1 cellular context compared by ENCODE assay signal in the genomic region with DNA sequence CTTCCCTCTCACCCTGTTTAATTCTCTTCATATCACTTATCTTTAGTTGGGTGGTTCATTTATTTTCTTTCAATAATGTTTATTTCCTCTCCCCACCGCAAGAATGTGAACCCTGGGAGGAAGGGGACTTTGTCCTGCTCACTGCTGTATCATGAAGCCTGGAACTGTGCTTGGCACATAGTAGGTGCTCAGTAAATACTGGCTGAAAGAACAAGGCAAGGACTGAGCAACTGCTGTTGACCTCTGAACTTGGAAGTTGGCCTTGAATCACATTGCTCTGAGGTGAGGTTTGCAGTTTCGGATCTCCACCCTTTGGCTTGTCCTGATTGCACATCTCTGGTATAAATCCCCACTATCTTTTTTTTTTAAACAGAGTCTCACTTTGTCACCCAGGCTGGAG.
TF ChIP-seq lines count a peak whose summit lies in the region.

No MANE protein-coding gene starts in this region.

TF ChIP-seq in HepG2, 621 proteins besides CTCF, POLR2A, EP300 and RAD21 (continued from another document):
- TF ChIP-seq, protein P1, sequence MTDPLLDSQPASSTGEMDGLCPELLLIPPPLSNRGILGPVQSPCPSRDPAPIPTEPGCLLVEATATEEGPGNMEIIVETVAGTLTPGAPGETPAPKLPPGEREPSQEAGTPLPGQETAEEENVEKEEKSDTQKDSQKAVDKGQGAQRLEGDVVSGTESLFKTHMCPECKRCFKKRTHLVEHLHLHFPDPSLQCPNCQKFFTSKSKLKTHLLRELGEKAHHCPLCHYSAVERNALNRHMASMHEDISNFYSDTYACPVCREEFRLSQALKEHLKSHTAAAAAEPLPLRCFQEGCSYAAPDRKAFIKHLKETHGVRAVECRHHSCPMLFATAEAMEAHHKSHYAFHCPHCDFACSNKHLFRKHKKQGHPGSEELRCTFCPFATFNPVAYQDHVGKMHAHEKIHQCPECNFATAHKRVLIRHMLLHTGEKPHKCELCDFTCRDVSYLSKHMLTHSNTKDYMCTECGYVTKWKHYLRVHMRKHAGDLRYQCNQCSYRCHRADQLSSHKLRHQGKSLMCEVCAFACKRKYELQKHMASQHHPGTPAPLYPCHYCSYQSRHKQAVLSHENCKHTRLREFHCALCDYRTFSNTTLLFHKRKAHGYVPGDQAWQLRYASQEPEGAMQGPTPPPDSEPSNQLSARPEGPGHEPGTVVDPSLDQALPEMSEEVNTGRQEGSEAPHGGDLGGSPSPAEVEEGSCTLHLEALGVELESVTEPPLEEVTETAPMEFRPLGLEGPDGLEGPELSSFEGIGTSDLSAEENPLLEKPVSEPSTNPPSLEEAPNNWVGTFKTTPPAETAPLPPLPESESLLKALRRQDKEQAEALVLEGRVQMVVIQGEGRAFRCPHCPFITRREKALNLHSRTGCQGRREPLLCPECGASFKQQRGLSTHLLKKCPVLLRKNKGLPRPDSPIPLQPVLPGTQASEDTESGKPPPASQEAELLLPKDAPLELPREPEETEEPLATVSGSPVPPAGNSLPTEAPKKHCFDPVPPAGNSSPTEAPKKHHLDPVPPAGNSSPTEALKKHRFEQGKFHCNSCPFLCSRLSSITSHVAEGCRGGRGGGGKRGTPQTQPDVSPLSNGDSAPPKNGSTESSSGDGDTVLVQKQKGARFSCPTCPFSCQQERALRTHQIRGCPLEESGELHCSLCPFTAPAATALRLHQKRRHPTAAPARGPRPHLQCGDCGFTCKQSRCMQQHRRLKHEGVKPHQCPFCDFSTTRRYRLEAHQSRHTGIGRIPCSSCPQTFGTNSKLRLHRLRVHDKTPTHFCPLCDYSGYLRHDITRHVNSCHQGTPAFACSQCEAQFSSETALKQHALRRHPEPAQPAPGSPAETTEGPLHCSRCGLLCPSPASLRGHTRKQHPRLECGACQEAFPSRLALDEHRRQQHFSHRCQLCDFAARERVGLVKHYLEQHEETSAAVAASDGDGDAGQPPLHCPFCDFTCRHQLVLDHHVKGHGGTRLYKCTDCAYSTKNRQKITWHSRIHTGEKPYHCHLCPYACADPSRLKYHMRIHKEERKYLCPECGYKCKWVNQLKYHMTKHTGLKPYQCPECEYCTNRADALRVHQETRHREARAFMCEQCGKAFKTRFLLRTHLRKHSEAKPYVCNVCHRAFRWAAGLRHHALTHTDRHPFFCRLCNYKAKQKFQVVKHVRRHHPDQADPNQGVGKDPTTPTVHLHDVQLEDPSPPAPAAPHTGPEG (CRISPR knock-in tag; IDR thresholded peaks at IDR 0.05): no peak
- no peak for TF ChIP-seq PAWR (CRISPR knock-in tag; IDR thresholded peaks at IDR 0.05; ENCODE audit: borderline replicate concordance)
- TF ChIP-seq ZNF205 (CRISPR knock-in tag; IDR thresholded peaks at IDR 0.05): peak; percentile 93
- TF ChIP-seq RXRA (CRISPR knock-in tag; IDR thresholded peaks at IDR 0.05): peak; percentile 74; the same call in 1 of the 2 replicates
- no peak for TF ChIP-seq GTF3A (CRISPR knock-in tag; conservative IDR thresholded peaks at IDR 0.05)
- TF ChIP-seq REL (CRISPR knock-in tag; conservative IDR thresholded peaks at IDR 0.05): no peak
- no peak for TF ChIP-seq PHB2 (IDR thresholded peaks at IDR 0.05; ENCODE audit: partially characterized antibody)
- TF ChIP-seq, protein P2, sequence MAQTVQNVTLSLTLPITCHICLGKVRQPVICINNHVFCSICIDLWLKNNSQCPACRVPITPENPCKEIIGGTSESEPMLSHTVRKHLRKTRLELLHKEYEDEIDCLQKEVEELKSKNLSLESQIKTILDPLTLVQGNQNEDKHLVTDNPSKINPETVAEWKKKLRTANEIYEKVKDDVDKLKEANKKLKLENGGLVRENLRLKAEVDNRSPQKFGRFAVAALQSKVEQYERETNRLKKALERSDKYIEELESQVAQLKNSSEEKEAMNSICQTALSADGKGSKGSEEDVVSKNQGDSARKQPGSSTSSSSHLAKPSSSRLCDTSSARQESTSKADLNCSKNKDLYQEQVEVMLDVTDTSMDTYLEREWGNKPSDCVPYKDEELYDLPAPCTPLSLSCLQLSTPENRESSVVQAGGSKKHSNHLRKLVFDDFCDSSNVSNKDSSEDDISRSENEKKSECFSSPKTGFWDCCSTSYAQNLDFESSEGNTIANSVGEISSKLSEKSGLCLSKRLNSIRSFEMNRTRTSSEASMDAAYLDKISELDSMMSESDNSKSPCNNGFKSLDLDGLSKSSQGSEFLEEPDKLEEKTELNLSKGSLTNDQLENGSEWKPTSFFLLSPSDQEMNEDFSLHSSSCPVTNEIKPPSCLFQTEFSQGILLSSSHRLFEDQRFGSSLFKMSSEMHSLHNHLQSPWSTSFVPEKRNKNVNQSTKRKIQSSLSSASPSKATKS (CRISPR knock-in tag; IDR thresholded peaks at IDR 0.05): no peak
- TF ChIP-seq FOXA1 (IDR thresholded peaks at IDR 0.05): no peak
- TF ChIP-seq FOXA1 (CRISPR knock-in tag; IDR thresholded peaks at IDR 0.05): peak; percentile 75
- peak; percentile 67; the same call in 1 of the 2 replicates for TF ChIP-seq ZMYM3 (CRISPR knock-in tag; IDR thresholded peaks at IDR 0.05)
- TF ChIP-seq IKZF1 (IDR thresholded peaks at IDR 0.05): no peak
- peak; percentile 99 for TF ChIP-seq ZKSCAN1 (IDR thresholded peaks at IDR 0.05; ENCODE audit: low read length)
- TF ChIP-seq, protein P3, sequence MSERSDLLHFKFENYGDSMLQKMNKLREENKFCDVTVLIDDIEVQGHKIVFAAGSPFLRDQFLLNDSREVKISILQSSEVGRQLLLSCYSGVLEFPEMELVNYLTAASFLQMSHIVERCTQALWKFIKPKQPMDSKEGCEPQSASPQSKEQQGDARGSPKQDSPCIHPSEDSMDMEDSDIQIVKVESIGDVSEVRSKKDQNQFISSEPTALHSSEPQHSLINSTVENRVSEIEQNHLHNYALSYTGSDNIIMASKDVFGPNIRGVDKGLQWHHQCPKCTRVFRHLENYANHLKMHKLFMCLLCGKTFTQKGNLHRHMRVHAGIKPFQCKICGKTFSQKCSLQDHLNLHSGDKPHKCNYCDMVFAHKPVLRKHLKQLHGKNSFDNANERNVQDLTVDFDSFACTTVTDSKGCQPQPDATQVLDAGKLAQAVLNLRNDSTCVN (CRISPR knock-in tag; IDR thresholded peaks at IDR 0.05; ENCODE audit: borderline replicate concordance): no peak
- no peak for TF ChIP-seq DR1 (CRISPR knock-in tag; IDR thresholded peaks at IDR 0.05)
- TF ChIP-seq TEAD3 (CRISPR knock-in tag; optimal IDR thresholded peaks at IDR 0.05; ENCODE audit: borderline replicate concordance): peak; percentile 77
